ENCODE assay signal across 1 cellular context in the genomic region with DNA sequence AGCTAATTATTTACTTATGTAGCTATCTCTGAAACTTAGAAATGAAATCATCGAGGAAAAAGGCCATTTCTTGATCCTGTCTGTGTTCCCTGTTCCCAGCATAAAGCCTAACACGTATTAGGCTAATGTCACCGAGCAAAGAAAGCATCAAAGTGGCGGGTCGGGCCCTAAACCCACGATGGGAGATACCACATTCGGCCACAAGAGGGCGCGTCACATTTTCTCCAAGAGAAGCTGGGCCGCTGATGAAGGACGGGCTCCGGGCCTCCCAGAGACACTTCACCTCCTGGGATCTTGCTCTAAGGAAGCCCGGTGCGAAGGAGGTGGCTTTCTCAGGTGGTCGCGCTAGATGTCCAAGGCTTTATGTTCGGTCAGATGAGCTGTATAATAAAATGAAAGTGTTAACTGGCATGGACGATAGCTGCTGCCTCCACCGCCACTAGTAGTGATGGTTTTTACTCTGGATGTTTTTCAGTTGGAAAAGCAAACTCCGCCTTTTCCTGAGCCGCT.
TF ChIP-seq lines count a peak whose summit lies in the region.

No MANE protein-coding gene starts in this region.

TF ChIP-seq in HepG2, 621 proteins besides CTCF, POLR2A, EP300 and RAD21 (continued from another document and continues in another):
- no peak for TF ChIP-seq KDM5A (IDR thresholded peaks at IDR 0.05; ENCODE audit: borderline replicate concordance, low read length)
- no peak for TF ChIP-seq ZSCAN29 (CRISPR knock-in tag; conservative IDR thresholded peaks at IDR 0.05)
- TF ChIP-seq SOX6 (IDR thresholded peaks at IDR 0.05), result no peak
- no peak for TF ChIP-seq SOX6 (CRISPR knock-in tag; IDR thresholded peaks at IDR 0.05)
- TF ChIP-seq ZNF17 (CRISPR knock-in tag; IDR thresholded peaks at IDR 0.05), result no peak
- TF ChIP-seq SAFB2 (CRISPR knock-in tag; IDR thresholded peaks at IDR 0.05; ENCODE audit: borderline replicate concordance, low read depth), result no peak
- TF ChIP-seq, protein P1, sequence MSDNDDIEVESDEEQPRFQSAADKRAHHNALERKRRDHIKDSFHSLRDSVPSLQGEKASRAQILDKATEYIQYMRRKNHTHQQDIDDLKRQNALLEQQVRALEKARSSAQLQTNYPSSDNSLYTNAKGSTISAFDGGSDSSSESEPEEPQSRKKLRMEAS (IDR thresholded peaks at IDR 0.05), result no peak
- no peak for TF ChIP-seq ZNF10 (CRISPR knock-in tag; IDR thresholded peaks at IDR 0.05; ENCODE audit: borderline replicate concordance, low read depth)
- no peak for TF ChIP-seq ZKSCAN1 (IDR thresholded peaks at IDR 0.05; ENCODE audit: low read length)
- no peak for TF ChIP-seq ZNF333 (CRISPR knock-in tag; IDR thresholded peaks at IDR 0.05; ENCODE audit: borderline replicate concordance)
- TF ChIP-seq, protein P2, sequence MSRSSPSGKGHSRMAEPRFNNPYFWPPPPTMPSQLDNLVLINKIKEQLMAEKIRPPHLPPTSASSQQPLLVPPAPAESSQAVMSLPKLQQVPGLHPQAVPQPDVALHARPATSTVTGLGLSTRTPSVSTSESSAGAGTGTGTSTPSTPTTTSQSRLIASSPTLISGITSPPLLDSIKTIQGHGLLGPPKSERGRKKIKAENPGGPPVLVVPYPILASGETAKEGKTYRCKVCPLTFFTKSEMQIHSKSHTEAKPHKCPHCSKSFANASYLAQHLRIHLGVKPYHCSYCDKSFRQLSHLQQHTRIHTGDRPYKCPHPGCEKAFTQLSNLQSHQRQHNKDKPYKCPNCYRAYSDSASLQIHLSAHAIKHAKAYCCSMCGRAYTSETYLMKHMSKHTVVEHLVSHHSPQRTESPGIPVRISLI (CRISPR knock-in tag; IDR thresholded peaks at IDR 0.05; ENCODE audit: borderline replicate concordance), result no peak
- TF ChIP-seq HCFC1 (IDR thresholded peaks at IDR 0.05; ENCODE audit: low read depth, low read length), result no peak
- TF ChIP-seq ZNF605 (CRISPR knock-in tag; IDR thresholded peaks at IDR 0.05), result no peak; the same call in 1 of the 2 replicates
- TF ChIP-seq ZNF230 (CRISPR knock-in tag; IDR thresholded peaks at IDR 0.05), result no peak
- TF ChIP-seq, protein P3, sequence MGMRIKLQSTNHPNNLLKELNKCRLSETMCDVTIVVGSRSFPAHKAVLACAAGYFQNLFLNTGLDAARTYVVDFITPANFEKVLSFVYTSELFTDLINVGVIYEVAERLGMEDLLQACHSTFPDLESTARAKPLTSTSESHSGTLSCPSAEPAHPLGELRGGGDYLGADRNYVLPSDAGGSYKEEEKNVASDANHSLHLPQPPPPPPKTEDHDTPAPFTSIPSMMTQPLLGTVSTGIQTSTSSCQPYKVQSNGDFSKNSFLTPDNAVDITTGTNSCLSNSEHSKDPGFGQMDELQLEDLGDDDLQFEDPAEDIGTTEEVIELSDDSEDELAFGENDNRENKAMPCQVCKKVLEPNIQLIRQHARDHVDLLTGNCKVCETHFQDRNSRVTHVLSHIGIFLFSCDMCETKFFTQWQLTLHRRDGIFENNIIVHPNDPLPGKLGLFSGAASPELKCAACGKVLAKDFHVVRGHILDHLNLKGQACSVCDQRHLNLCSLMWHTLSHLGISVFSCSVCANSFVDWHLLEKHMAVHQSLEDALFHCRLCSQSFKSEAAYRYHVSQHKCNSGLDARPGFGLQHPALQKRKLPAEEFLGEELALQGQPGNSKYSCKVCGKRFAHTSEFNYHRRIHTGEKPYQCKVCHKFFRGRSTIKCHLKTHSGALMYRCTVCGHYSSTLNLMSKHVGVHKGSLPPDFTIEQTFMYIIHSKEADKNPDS (CRISPR knock-in tag; IDR thresholded peaks at IDR 0.05), result no peak
- TF ChIP-seq ZFP36L1 (CRISPR knock-in tag; IDR thresholded peaks at IDR 0.05), result no peak
- TF ChIP-seq ZBTB20 (CRISPR knock-in tag; IDR thresholded peaks at IDR 0.05; ENCODE audit: borderline replicate concordance, low read depth), result no peak
- no peak for TF ChIP-seq CENPX (CRISPR knock-in tag; IDR thresholded peaks at IDR 0.05)
- TF ChIP-seq, protein P4, sequence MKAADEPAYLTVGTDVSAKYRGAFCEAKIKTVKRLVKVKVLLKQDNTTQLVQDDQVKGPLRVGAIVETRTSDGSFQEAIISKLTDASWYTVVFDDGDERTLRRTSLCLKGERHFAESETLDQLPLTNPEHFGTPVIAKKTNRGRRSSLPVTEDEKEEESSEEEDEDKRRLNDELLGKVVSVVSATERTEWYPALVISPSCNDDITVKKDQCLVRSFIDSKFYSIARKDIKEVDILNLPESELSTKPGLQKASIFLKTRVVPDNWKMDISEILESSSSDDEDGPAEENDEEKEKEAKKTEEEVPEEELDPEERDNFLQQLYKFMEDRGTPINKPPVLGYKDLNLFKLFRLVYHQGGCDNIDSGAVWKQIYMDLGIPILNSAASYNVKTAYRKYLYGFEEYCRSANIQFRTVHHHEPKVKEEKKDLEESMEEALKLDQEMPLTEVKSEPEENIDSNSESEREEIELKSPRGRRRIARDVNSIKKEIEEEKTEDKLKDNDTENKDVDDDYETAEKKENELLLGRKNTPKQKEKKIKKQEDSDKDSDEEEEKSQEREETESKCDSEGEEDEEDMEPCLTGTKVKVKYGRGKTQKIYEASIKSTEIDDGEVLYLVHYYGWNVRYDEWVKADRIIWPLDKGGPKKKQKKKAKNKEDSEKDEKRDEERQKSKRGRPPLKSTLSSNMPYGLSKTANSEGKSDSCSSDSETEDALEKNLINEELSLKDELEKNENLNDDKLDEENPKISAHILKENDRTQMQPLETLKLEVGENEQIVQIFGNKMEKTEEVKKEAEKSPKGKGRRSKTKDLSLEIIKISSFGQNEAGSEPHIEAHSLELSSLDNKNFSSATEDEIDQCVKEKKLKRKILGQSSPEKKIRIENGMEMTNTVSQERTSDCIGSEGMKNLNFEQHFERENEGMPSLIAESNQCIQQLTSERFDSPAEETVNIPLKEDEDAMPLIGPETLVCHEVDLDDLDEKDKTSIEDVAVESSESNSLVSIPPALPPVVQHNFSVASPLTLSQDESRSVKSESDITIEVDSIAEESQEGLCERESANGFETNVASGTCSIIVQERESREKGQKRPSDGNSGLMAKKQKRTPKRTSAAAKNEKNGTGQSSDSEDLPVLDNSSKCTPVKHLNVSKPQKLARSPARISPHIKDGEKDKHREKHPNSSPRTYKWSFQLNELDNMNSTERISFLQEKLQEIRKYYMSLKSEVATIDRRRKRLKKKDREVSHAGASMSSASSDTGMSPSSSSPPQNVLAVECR (CRISPR knock-in tag; IDR thresholded peaks at IDR 0.05; ENCODE audit: borderline replicate concordance), result no peak
- no peak for TF ChIP-seq ZNF788 (CRISPR knock-in tag; IDR thresholded peaks at IDR 0.05; ENCODE audit: borderline replicate concordance)
- no peak for TF ChIP-seq MEF2D (CRISPR knock-in tag; IDR thresholded peaks at IDR 0.05)
- TF ChIP-seq GPN1 (CRISPR knock-in tag; IDR thresholded peaks at IDR 0.05; ENCODE audit: borderline replicate concordance), result no peak
- peak; percentile 91 for TF ChIP-seq XRCC5 (optimal IDR thresholded peaks at IDR 0.05; ENCODE audit: low read length)
- TF ChIP-seq CCAR2 (optimal IDR thresholded peaks at IDR 0.05; ENCODE audit: low read depth, low read length), result peak; percentile 27
- TF ChIP-seq, protein P5, sequence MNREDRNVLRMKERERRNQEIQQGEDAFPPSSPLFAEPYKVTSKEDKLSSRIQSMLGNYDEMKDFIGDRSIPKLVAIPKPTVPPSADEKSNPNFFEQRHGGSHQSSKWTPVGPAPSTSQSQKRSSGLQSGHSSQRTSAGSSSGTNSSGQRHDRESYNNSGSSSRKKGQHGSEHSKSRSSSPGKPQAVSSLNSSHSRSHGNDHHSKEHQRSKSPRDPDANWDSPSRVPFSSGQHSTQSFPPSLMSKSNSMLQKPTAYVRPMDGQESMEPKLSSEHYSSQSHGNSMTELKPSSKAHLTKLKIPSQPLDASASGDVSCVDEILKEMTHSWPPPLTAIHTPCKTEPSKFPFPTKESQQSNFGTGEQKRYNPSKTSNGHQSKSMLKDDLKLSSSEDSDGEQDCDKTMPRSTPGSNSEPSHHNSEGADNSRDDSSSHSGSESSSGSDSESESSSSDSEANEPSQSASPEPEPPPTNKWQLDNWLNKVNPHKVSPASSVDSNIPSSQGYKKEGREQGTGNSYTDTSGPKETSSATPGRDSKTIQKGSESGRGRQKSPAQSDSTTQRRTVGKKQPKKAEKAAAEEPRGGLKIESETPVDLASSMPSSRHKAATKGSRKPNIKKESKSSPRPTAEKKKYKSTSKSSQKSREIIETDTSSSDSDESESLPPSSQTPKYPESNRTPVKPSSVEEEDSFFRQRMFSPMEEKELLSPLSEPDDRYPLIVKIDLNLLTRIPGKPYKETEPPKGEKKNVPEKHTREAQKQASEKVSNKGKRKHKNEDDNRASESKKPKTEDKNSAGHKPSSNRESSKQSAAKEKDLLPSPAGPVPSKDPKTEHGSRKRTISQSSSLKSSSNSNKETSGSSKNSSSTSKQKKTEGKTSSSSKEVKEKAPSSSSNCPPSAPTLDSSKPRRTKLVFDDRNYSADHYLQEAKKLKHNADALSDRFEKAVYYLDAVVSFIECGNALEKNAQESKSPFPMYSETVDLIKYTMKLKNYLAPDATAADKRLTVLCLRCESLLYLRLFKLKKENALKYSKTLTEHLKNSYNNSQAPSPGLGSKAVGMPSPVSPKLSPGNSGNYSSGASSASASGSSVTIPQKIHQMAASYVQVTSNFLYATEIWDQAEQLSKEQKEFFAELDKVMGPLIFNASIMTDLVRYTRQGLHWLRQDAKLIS (CRISPR knock-in tag; IDR thresholded peaks at IDR 0.05), result no peak
- TF ChIP-seq, protein P6, sequence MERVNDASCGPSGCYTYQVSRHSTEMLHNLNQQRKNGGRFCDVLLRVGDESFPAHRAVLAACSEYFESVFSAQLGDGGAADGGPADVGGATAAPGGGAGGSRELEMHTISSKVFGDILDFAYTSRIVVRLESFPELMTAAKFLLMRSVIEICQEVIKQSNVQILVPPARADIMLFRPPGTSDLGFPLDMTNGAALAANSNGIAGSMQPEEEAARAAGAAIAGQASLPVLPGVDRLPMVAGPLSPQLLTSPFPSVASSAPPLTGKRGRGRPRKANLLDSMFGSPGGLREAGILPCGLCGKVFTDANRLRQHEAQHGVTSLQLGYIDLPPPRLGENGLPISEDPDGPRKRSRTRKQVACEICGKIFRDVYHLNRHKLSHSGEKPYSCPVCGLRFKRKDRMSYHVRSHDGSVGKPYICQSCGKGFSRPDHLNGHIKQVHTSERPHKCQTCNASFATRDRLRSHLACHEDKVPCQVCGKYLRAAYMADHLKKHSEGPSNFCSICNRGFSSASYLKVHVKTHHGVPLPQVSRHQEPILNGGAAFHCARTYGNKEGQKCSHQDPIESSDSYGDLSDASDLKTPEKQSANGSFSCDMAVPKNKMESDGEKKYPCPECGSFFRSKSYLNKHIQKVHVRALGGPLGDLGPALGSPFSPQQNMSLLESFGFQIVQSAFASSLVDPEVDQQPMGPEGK (CRISPR knock-in tag; IDR thresholded peaks at IDR 0.05), result peak; percentile 42; the same call in 1 of the 2 replicates
- no peak for TF ChIP-seq ZNF607 (CRISPR knock-in tag; IDR thresholded peaks at IDR 0.05; ENCODE audit: borderline replicate concordance)
- TF ChIP-seq ZNF432 (CRISPR knock-in tag; IDR thresholded peaks at IDR 0.05; ENCODE audit: borderline replicate concordance), result no peak
- TF ChIP-seq NR2F6 (IDR thresholded peaks at IDR 0.05), result no peak
- TF ChIP-seq NR2F6 (CRISPR knock-in tag; IDR thresholded peaks at IDR 0.05), result no peak
- TF ChIP-seq, protein P7, sequence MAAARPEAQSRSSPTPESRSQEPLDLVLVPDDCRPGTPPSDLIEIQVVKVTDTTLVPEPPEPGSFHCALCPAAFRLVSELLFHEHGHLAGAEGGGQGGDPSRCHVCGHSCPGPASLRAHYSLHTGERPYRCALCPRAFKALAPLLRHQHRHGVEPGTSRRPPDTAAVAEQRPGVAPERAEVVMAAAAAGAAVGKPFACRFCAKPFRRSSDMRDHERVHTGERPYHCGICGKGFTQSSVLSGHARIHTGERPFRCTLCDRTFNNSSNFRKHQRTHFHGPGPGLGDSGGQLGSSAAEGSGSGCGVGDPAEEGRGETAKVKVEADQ (CRISPR knock-in tag; IDR thresholded peaks at IDR 0.05; ENCODE audit: borderline replicate concordance), result no peak; the same call in 1 of the 2 replicates
- TF ChIP-seq ZNF263 (CRISPR knock-in tag; IDR thresholded peaks at IDR 0.05), result 0 out of 2 replicates have a peak, but pooled peaks have one; percentile 28
- TF ChIP-seq MIER2 (CRISPR knock-in tag; IDR thresholded peaks at IDR 0.05), result 0 out of 2 replicates have a peak, but pooled peaks have one; percentile 26
- TF ChIP-seq STAG1 (CRISPR knock-in tag; IDR thresholded peaks at IDR 0.05), result peak; percentile 72
- peak; percentile 90; the same call in 1 of the 2 replicates for TF ChIP-seq MTF2 (CRISPR knock-in tag; IDR thresholded peaks at IDR 0.05; ENCODE audit: borderline replicate concordance)
- no peak for TF ChIP-seq ISX (CRISPR knock-in tag; conservative IDR thresholded peaks at IDR 0.05)
- TF ChIP-seq, protein P8, sequence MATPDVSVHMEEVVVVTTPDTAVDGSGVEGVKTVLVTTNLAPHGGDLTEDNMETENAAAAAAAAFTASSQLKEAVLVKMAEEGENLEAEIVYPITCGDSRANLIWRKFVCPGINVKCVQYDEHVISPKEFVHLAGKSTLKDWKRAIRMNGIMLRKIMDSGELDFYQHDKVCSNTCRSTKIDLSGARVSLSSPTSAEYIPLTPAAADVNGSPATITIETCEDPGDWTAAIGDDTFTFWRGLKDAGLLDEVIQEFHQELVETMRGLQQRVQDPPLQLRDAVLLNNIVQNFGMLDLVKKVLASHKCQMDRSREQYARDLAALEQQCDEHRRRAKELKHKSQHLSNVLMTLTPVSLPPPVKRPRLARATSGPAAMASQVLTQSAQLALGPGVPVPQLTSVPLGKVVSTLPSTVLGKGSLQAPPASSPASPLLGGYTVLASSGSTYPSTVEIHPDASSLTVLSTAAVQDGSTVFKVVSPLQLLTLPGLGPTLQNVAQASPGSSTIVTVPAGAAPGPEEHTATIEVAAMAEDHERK (CRISPR knock-in tag; IDR thresholded peaks at IDR 0.05; ENCODE audit: low read depth), result no peak
- TF ChIP-seq TCF7L2 (IDR thresholded peaks at IDR 0.05; ENCODE audit: low read depth, low read length), result no peak
- TF ChIP-seq, protein P9, sequence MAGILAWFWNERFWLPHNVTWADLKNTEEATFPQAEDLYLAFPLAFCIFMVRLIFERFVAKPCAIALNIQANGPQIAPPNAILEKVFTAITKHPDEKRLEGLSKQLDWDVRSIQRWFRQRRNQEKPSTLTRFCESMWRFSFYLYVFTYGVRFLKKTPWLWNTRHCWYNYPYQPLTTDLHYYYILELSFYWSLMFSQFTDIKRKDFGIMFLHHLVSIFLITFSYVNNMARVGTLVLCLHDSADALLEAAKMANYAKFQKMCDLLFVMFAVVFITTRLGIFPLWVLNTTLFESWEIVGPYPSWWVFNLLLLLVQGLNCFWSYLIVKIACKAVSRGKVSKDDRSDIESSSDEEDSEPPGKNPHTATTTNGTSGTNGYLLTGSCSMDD (CRISPR knock-in tag; IDR thresholded peaks at IDR 0.05), result no peak
- TF ChIP-seq RAD51 (IDR thresholded peaks at IDR 0.05; ENCODE audit: borderline replicate concordance), result no peak
